24 cellular contexts compared by ENCODE assay signal in genomic region chr1:194476351-194476750, GRCh38.
"Had no signal": no experiment of that assay in that cellular context is flagged by ENCODE, and none has a peak within 500 bp of the region (broad histone marks: within the 10 kb centered on the region; RNA-seq: fewer than 3 reads in every experiment).

No MANE protein-coding gene starts in this region.

- H3K4me3 Mint-ChIP-seq: endodermal cell, memory B cell, natural killer cell, neural crest cell had no signal

- H3K27ac ChIP-seq: epithelial cell of prostate, gastrocnemius medialis, prostate gland, right atrium auricular region, stomach, thyroid gland had no signal

- H3K36me3 ChIP-seq: gastrocnemius medialis, prostate gland, right atrium auricular region, stomach, thyroid gland had no signal

- H3K9me3 ChIP-seq: gastrocnemius medialis, prostate gland, right atrium auricular region, stomach, thyroid gland had no signal

- H3K36me3 Mint-ChIP-seq: memory B cell, natural killer cell had no signal

- H3K4me2 ChIP-seq: smooth muscle cell had no signal

- H3K27me3 ChIP-seq: gastrocnemius medialis, right atrium auricular region, stomach, thyroid gland had no signal

- H3K27ac Mint-ChIP-seq: endodermal cell, memory B cell, natural killer cell had no signal

- H3K9me3 Mint-ChIP-seq: endodermal cell, memory B cell had no signal

- H3K4me1 Mint-ChIP-seq: endodermal cell, memory B cell, natural killer cell had no signal

- H3K4me3 ChIP-seq: gastrocnemius medialis, lung, prostate gland, right atrium auricular region, smooth muscle cell, stomach, thyroid gland had no signal

- ATAC-seq: esophagus mucosa, gastrocnemius medialis, left lobe of liver, natural killer cell, sciatic nerve had no signal

- FAIRE-seq: keratinocyte had no signal

- H3K27me3 Mint-ChIP-seq: memory B cell had no signal

- H3K4me1 ChIP-seq: gastrocnemius medialis, prostate gland, right atrium auricular region, stomach, thyroid gland had no signal

- DNase-seq: effector CD8-positive, alpha-beta T cell; endodermal cell; gastrocnemius medialis; head of caudate nucleus; natural killer cell; stimulated activated CD4-positive, alpha-beta T cell treated with anti-CD3 and anti-CD28 coated beads, Interleukin-12 subunit alpha, Interleukin-12 subunit beta, amount 100 ng/mL, for 4 hours; stimulated activated CD4-positive, alpha-beta T cell treated with anti-CD3 and anti-CD28 coated beads, Interleukin-1b, Interleukin-23, amount 100 ng/mL, for 48 hours; stimulated activated CD4-positive, alpha-beta T cell treated with anti-CD3 and anti-CD28 coated beads, Interleukin-4, amount 100 ng/mL, for 1 hour; stimulated activated CD8-positive, alpha-beta memory T cell treated with anti-CD3 and anti-CD28 coated beads, Interleukin-4, amount 100 ng/mL, for 48 hours; stimulated activated naive CD4-positive, alpha-beta T cell treated with Interleukin-2 at 50 U/mL for 16 hours; stomach; thyroid gland; trophoblast cell had no signal
